In the genomic region with DNA sequence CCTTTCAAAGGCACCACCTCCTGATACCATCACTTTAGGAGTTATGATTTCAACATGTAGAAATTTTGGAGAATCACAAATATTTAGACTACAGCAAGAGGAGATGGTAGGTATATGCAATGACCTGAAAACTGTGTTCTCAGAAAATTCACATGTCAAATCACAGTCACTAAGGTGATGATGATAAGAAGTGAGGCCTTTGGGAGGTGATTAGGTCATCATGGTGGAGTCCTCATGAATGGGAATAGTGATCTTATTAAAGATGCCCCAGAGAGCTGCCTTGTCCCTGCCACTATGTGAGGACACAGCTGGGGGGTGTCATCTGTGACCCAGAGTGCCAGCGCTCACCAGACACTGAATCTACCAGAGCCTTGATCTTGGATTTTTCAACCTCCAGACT, we compare ENCODE assay signal across 34 cellular contexts.
"Had no signal": no experiment of that assay in that cellular context is flagged by ENCODE, and none has a peak within 500 bp of the region (broad histone marks: within the 10 kb centered on the region; RNA-seq: fewer than 3 reads in every experiment).

No MANE protein-coding gene starts in this region.

- H3K4me3 ChIP-seq: MG63 had no signal

- H3K27me3 ChIP-seq: MG63 had no signal

- H3K36me3 ChIP-seq: MG63 had no signal

- DNase-seq: Karpas-422, Kasumi-1, MG63, MM.1S, MV-4-11, NCI-H1048, NCI-H1092, NCI-H1092 treated with DMSO at 0.1 percent for 48 hours, NCI-H1105, NCI-H1105 treated with DMSO at 0.1 percent for 48 hours, NCI-H1417, NCI-H1417 treated with DMSO at 0.1 percent for 48 hours, NCI-H1436, NCI-H1436 treated with DMSO at 0.1 percent for 48 hours, NCI-H146, NCI-H1694, NCI-H1694 treated with DMSO at 0.1 percent for 48 hours, NCI-H187, NCI-H187 treated with DMSO at 0.1 percent for 48 hours, NCI-H1930, NCI-H2029, NCI-H2029 treated with DMSO at 0.1 percent for 48 hours, NCI-H2081, NCI-H2081 treated with DMSO at 0.1 percent for 48 hours, NCI-H2107, NCI-H2171, NCI-H2171 treated with DMSO at 0.1 percent for 48 hours, NCI-H2227 treated with DMSO at 0.1 percent for 48 hours, NCI-H226, NCI-H345, NCI-H446, NCI-H446 treated with DMSO at 0.1 percent for 48 hours, NCI-H510A, NCI-H510A treated with DMSO at 0.1 percent for 48 hours had no signal
